In genomic region chr14:101199028-101199770, GRCh38 we compare ENCODE assay signal across 15 cellular contexts.
DNase-seq lines count a peak whose midpoint lies in the region; ATAC-seq and TF ChIP-seq lines count a peak whose summit lies in the region.
"Had no signal": no experiment of that assay in that cellular context is flagged by ENCODE, and none has a peak within 500 bp of the region (broad histone marks: within the 10 kb centered on the region; RNA-seq: fewer than 3 reads in every experiment).

No MANE protein-coding gene starts in this region.

- no peaks in the 10 kb centered on the region for H3K4me1 Mint-ChIP-seq in natural killer cell
- no peaks in the 10 kb centered on the region for H3K4me1 Mint-ChIP-seq in natural killer cell treated with Interleukin-12 subunit alpha and Interleukin-12 subunit beta and Interleukin-15 and Interleukin-18, amount 100 ng/mL, for 72 hours (ENCODE audit: low read depth in 2 of 2)
- H3K4me1 Mint-ChIP-seq: CD14-positive monocyte had no signal

- H3K9me3 Mint-ChIP-seq in natural killer cell, result peaks cover 0 to 3% of the 10 kb centered on the region in 2 donors
- peaks cover 3% of the 10 kb centered on the region for H3K9me3 Mint-ChIP-seq in natural killer cell treated with Interleukin-12 subunit alpha and Interleukin-12 subunit beta and Interleukin-15 and Interleukin-18, amount 100 ng/mL, for 72 hours

- ATAC-seq in natural killer cell, result no peak
- ATAC-seq in natural killer cell treated with Interleukin-12 subunit alpha and Interleukin-12 subunit beta and Interleukin-15 and Interleukin-18, amount 100 ng/mL, for 72 hours, result no peak
- ATAC-seq in omental fat pad (ENCODE audit: low FRiP score), result no peak
- no peak for ATAC-seq in GM19351 (IDR thresholded peaks at IDR 0.05; ENCODE audit: unreplicated experiment)
- no peak for ATAC-seq in GM18909 (IDR thresholded peaks at IDR 0.05; ENCODE audit: poor library complexity, unreplicated experiment)
- ATAC-seq in HG02763 (IDR thresholded peaks at IDR 0.05; ENCODE audit: unreplicated experiment), result no peak
- no peak for ATAC-seq in HG03045 (IDR thresholded peaks at IDR 0.05; ENCODE audit: unreplicated experiment)
- ATAC-seq: GM12878 had no signal

- DNase-seq in natural killer cell (peak; percentile 3), islet precursor cell (peak; percentile 38), omental fat pad (ENCODE audit: low spot score) (peak; percentile 5)
- DNase-seq in natural killer cell treated with Interleukin-12 subunit alpha and Interleukin-12 subunit beta and Interleukin-15 and Interleukin-18, amount 100 ng/mL, for 72 hours (ENCODE audit: low spot score), result no peak
- DNase-seq: COR-L47, GM23248, KBM-7, NCI-H1694, NCI-H446 had no signal

- H3K27me3 Mint-ChIP-seq in natural killer cell (ENCODE audit: low read depth in 2 of 2), result no peaks in the 10 kb centered on the region
- peaks cover 0 to 3% of the 10 kb centered on the region in 2 donors for H3K27me3 Mint-ChIP-seq in natural killer cell treated with Interleukin-12 subunit alpha and Interleukin-12 subunit beta and Interleukin-15 and Interleukin-18, amount 100 ng/mL, for 72 hours

- intact Hi-C loops in natural killer cell (cut with micrococcal nuclease), result no loop called here

- no peak overlapping the region for H3K27ac Mint-ChIP-seq in natural killer cell
- H3K27ac Mint-ChIP-seq in natural killer cell treated with Interleukin-12 subunit alpha and Interleukin-12 subunit beta and Interleukin-15 and Interleukin-18, amount 100 ng/mL, for 72 hours, result no peak overlapping the region

- no peaks in the 10 kb centered on the region for H3K36me3 Mint-ChIP-seq in natural killer cell
- no peaks in the 10 kb centered on the region for H3K36me3 Mint-ChIP-seq in natural killer cell treated with Interleukin-12 subunit alpha and Interleukin-12 subunit beta and Interleukin-15 and Interleukin-18, amount 100 ng/mL, for 72 hours
- H3K36me3 Mint-ChIP-seq: CD14-positive monocyte had no signal

- no peak for TF ChIP-seq CTCF in natural killer cell (IDR thresholded peaks at IDR 0.05)
- no peak for TF ChIP-seq CTCF in omental fat pad (IDR thresholded peaks at IDR 0.05)

- H3K4me3 Mint-ChIP-seq in natural killer cell, result no peak overlapping the region
- H3K4me3 Mint-ChIP-seq in natural killer cell treated with Interleukin-12 subunit alpha and Interleukin-12 subunit beta and Interleukin-15 and Interleukin-18, amount 100 ng/mL, for 72 hours, result no peak overlapping the region
- H3K4me3 Mint-ChIP-seq: CD14-positive monocyte had no signal
